1 cellular context compared by ENCODE assay signal in genomic region chr1:32184639-32185038, GRCh38.
A peak's percentile ranks its signal among the peaks of the same experiment; 100 is the strongest.
TF ChIP-seq lines count a peak whose summit lies in the region.

No MANE protein-coding gene starts in this region.

TF ChIP-seq in HEK293, 187 proteins besides CTCF, POLR2A, EP300 and RAD21 (continued from another document):
- TF ChIP-seq PRDM4 (tag by site-specific recombination; IDR thresholded peaks at IDR 0.05) (no peak), ZNF571 (tag by site-specific recombination; IDR thresholded peaks at IDR 0.05) (no peak), KLF9 (tag by site-specific recombination; IDR thresholded peaks at IDR 0.05; ENCODE audit: low read depth) (no peak), KLF16 (tag by site-specific recombination; IDR thresholded peaks at IDR 0.05) (no peak), ZNF768 (tag by site-specific recombination; IDR thresholded peaks at IDR 0.05) (no peak), PRDM10 (tag by site-specific recombination; IDR thresholded peaks at IDR 0.05) (peak; percentile 56), BCL6B (tag by site-specific recombination; IDR thresholded peaks at IDR 0.05) (peak; percentile 40; the same call in 1 of the 2 replicates)
